Comparison of ENCODE assay signal across 10 cellular contexts in genomic region chr20:9119776-9120175, GRCh38. TPM values are rescaled to one million over a fixed set of nuclear protein-coding genes. Genes with fewer than 3 reads are reported as not detected.
DNase-seq lines count a peak whose midpoint lies in the region; ATAC-seq, FAIRE-seq and TF ChIP-seq lines count a peak whose summit lies in the region.
"Had no signal": no experiment of that assay in that cellular context is flagged by ENCODE, and none has a peak within 500 bp of the region (broad histone marks: within the 10 kb centered on the region; RNA-seq: fewer than 3 reads in every experiment).

No MANE protein-coding gene starts in this region.

- H3K36me3 ChIP-seq in breast epithelium (no peaks in the 10 kb centered on the region), lung (ENCODE audit: control insufficient read depth in 2 of 2, insufficient read depth in 2 of 2, low read length in 2 of 2) (no peaks in the 10 kb centered on the region)
- H3K36me3 ChIP-seq: spleen had no signal

- FAIRE-seq in GM12892 (lab: Jason Lieb, UNC) = no peak

- 21 to 44% methylated on average over 7 of the region's 7 CpGs for WGBS in lung, 2 donors

- H3K27ac ChIP-seq in breast epithelium (peak overlapping the region; percentile 19 to 31), lung (ENCODE audit: low read depth in 1 of 2, low read length in 1 of 2) (peak overlapping the region in 1 of 2 donors; percentile 36)
- H3K27ac ChIP-seq: spleen had no signal

- peak; percentile 19 for ATAC-seq in lung (ENCODE audit: insufficient read depth, low FRiP score)
- ATAC-seq in HG03175 (IDR thresholded peaks at IDR 0.05; ENCODE audit: unreplicated experiment) = no peak

- H3K4me3 ChIP-seq in breast epithelium (peak overlapping the region in 1 of 3 donors; percentile 13), lung (no peak overlapping the region)
- H3K4me3 ChIP-seq: spleen had no signal

- H3K27me3 ChIP-seq in breast epithelium = no peaks in the 10 kb centered on the region
- H3K27me3 ChIP-seq in lung (ENCODE audit: control insufficient read depth, insufficient read depth) = no peaks in the 10 kb centered on the region
- H3K27me3 ChIP-seq: spleen had no signal

- TF ChIP-seq POLR2A in breast epithelium (IDR thresholded peaks at IDR 0.05) = no peak
- TF ChIP-seq POLR2A in GM12892 (IDR thresholded peaks at IDR 0.05; ENCODE audit: low read depth, low read length) = no peak

- H3K4me1 ChIP-seq in breast epithelium = no peaks in the 10 kb centered on the region
- H3K4me1 ChIP-seq in lung (ENCODE audit: control insufficient read depth in 2 of 2, insufficient read depth in 2 of 2, low read length in 2 of 2) = peaks cover 3 to 7% of the 10 kb centered on the region in 2 donors

- no peaks in the 10 kb centered on the region for H3K9me3 ChIP-seq in breast epithelium
- no peaks in the 10 kb centered on the region for H3K9me3 ChIP-seq in lung (ENCODE audit: control insufficient read depth in 2 of 2, insufficient read depth in 1 of 2, low read length in 1 of 2)
- H3K9me3 ChIP-seq: spleen had no signal

- TF ChIP-seq CTCF in breast epithelium (IDR thresholded peaks at IDR 0.05) (no peak), lung (IDR thresholded peaks at IDR 0.05; ENCODE audit: control extremely low read depth, extremely low read depth) (no peak)

- intact Hi-C loops in breast epithelium (cut with DNase I; ENCODE audit: low total_unique reads) = no loop called here

- DNase-seq in DMS 273 (lab: John Stamatoyannopoulos, UW; ENCODE audit: unreplicated experiment) (peak; percentile 97), NCI-H2196 (lab: John Stamatoyannopoulos, UW; ENCODE audit: unreplicated experiment) (peak; percentile 57), breast epithelium (ENCODE audit: low spot score in 2 of 2) (peak in 1 of 2 donors; percentile 45), lung (ENCODE audit: low spot score) (no peak), SHP77 (lab: John Stamatoyannopoulos, UW) (no peak), activated gamma-delta T cell (lab: John Stamatoyannopoulos, UW) (no peak), GM12892 (ENCODE audit: insufficient read length) (no peak)
- DNase-seq: islet precursor cell, spleen had no signal

RNA-seq across cellular contexts. Expression of gene PLCB4, which starts 50.9 kb away (rescaled TPM):
- total RNA-seq in breast epithelium = 10 to 100 TPM in 2 of 3 donors, 1 to 10 TPM in 1; 9.4 to 17.7 (median 13.0) TPM
- total RNA-seq in lung = 10 to 100 TPM in 1 of 2 donors, 1 to 10 TPM in 1; 8.3 to 18.6 TPM
- 1 to 10 TPM; 2.1 to 2.8 TPM for polyA plus RNA-seq in lung
- not detected for polyA plus RNA-seq in GM12892 (2012; ENCODE audit: missing spikeins)

Comparison
In these comparisons a context has a peak if more than half of its experiments do, and no peak if none do; other contexts are left out.
1. DNase-seq: peak in DMS 273 (single experiment) and NCI-H2196 (single experiment); none in lung (single experiment), SHP77 (0 of 2), activated gamma-delta T cell (single experiment) and GM12892 (single experiment).